35 cellular contexts compared by ENCODE assay signal in genomic region chr12:8785499-8785898, GRCh38. TPM values are rescaled to one million over a fixed set of nuclear protein-coding genes. Genes with fewer than 3 reads are reported as not detected.
"Had no signal": no experiment of that assay in that cellular context is flagged by ENCODE, and none has a peak within 500 bp of the region (broad histone marks: within the 10 kb centered on the region; RNA-seq: fewer than 3 reads in every experiment).

No MANE protein-coding gene starts in this region.

- H3K9ac ChIP-seq: neural progenitor cell, parathyroid adenoma had no signal

- H3K4me2 ChIP-seq: neural progenitor cell, smooth muscle cell had no signal

- H3K36me3 ChIP-seq: neural progenitor cell, neutrophil, ovary, transverse colon, vagina had no signal

- H3K27ac ChIP-seq: neural progenitor cell, neutrophil, ovary, parathyroid adenoma, psoas muscle, skin epidermis, spleen, suprapubic skin, testis, tibial artery, transverse colon, upper lobe of left lung, vagina had no signal

- H3K79me2 ChIP-seq: parathyroid adenoma had no signal

- H2AFZ ChIP-seq: neural progenitor cell, parathyroid adenoma had no signal

- H3K27me3 Mint-ChIP-seq: stimulated activated memory B cell treated with anti-CD40 and anti-IgM and Interleukin-4, amounts not matched to agents 10 μg/mL and 1 μg/mL and 100 μg/mL, for 72 hours; stimulated activated naive CD8-positive, alpha-beta T cell treated with anti-CD3 and anti-CD28 coated beads, Interleukin-15, amount 100 ng/mL, for 72 hours had no signal

- H3K27me3 ChIP-seq: neural progenitor cell, neutrophil, ovary, spleen, suprapubic skin, testis, tibial artery, transverse colon, upper lobe of left lung, vagina had no signal

- H3K9me3 Mint-ChIP-seq: naive thymus-derived CD4-positive, alpha-beta T cell; natural killer cell; stimulated activated memory B cell treated with anti-CD40 and anti-IgM and Interleukin-4, amounts not matched to agents 10 μg/mL and 1 μg/mL and 100 μg/mL, for 72 hours; stimulated activated naive CD8-positive, alpha-beta T cell treated with anti-CD3 and anti-CD28 coated beads, Interleukin-15, amount 100 ng/mL, for 72 hours had no signal

- H3K27ac Mint-ChIP-seq: naive thymus-derived CD4-positive, alpha-beta T cell; natural killer cell; nephron; neural progenitor cell; progenitor cell of endocrine pancreas; stimulated activated memory B cell treated with anti-CD40 and anti-IgM and Interleukin-4, amounts not matched to agents 10 μg/mL and 1 μg/mL and 100 μg/mL, for 72 hours; stimulated activated naive CD8-positive, alpha-beta T cell treated with anti-CD3 and anti-CD28 coated beads, Interleukin-15, amount 100 ng/mL, for 72 hours had no signal

- H3K9me3 ChIP-seq: neutrophil, ovary, psoas muscle, spleen, suprapubic skin, testis, tibial artery, transverse colon, upper lobe of left lung, vagina had no signal

- DNase-seq: naive thymus-derived CD4-positive, alpha-beta T cell; natural killer cell; nucleus accumbens; ovary; posterior cingulate gyrus; psoas muscle; right cardiac atrium; spleen; stimulated activated CD4-positive, alpha-beta T cell treated with anti-CD3 and anti-CD28 coated beads, Interleukin-12 subunit alpha, Interleukin-12 subunit beta, amount 100 ng/mL, for 4 hours; stimulated activated CD4-positive, alpha-beta T cell treated with anti-CD3 and anti-CD28 coated beads, Interleukin-1b, Interleukin-23, amount 100 ng/mL, for 48 hours; stimulated activated CD4-positive, alpha-beta T cell treated with anti-CD3 and anti-CD28 coated beads, Interleukin-4, amount 100 ng/mL, for 1 hour; stimulated activated CD4-positive, alpha-beta T cell treated with anti-CD3 and anti-CD28 coated beads, Interleukin-4, amount 100 ng/mL, for 4 hours; stimulated activated CD8-positive, alpha-beta memory T cell treated with anti-CD3 and anti-CD28 coated beads, Interleukin-4, amount 100 ng/mL, for 48 hours; stimulated activated naive CD4-positive, alpha-beta T cell; stimulated activated naive CD8-positive, alpha-beta T cell treated with anti-CD3 and anti-CD28 coated beads, Interleukin-15, amount 100 ng/mL, for 72 hours; stimulated activated naive CD8-positive, alpha-beta T cell treated with anti-CD3 and anti-CD28 coated beads, Interleukin-15, Interleukin-2, amounts not matched to agents 100 U/mL and 50 U/mL, for 24 hours; substantia nigra; testis; tibial artery; transverse colon; upper lobe of left lung had no signal

- ATAC-seq: naive thymus-derived CD4-positive, alpha-beta T cell; natural killer cell; psoas muscle; right cardiac atrium; sciatic nerve; stimulated activated memory B cell treated with anti-CD40 and anti-IgM and Interleukin-4, amounts not matched to agents 10 μg/mL and 1 μg/mL and 100 μg/mL, for 72 hours; stimulated activated naive CD8-positive, alpha-beta T cell treated with anti-CD3 and anti-CD28 coated beads, Interleukin-15, amount 100 ng/mL, for 72 hours; stimulated activated naive CD8-positive, alpha-beta T cell treated with anti-CD3 and anti-CD28 coated beads, Interleukin-15, Interleukin-2, amounts not matched to agents 100 U/mL and 50 U/mL, for 24 hours had no signal

- H3K4me1 ChIP-seq: neural progenitor cell, psoas muscle, spleen, vagina had no signal

- H3K4me3 ChIP-seq: neural progenitor cell, ovary, psoas muscle, skin epidermis, smooth muscle cell, spleen, suprapubic skin, testis, tibial artery, transverse colon, upper lobe of left lung, vagina had no signal

- H3K4me3 Mint-ChIP-seq: naive thymus-derived CD4-positive, alpha-beta T cell; natural killer cell; nephron; neural progenitor cell; stimulated activated memory B cell treated with anti-CD40 and anti-IgM and Interleukin-4, amounts not matched to agents 10 μg/mL and 1 μg/mL and 100 μg/mL, for 72 hours; stimulated activated naive CD8-positive, alpha-beta T cell treated with anti-CD3 and anti-CD28 coated beads, Interleukin-15, amount 100 ng/mL, for 72 hours had no signal

- H3K4me1 Mint-ChIP-seq: natural killer cell; neural progenitor cell; stimulated activated memory B cell treated with anti-CD40 and anti-IgM and Interleukin-4, amounts not matched to agents 10 μg/mL and 1 μg/mL and 100 μg/mL, for 72 hours; stimulated activated naive CD8-positive, alpha-beta T cell treated with anti-CD3 and anti-CD28 coated beads, Interleukin-15, amount 100 ng/mL, for 72 hours had no signal

RNA-seq across cellular contexts. Expression of gene A2ML1, which starts 36.9 kb away (rescaled TPM):
- total RNA-seq: naive thymus-derived CD4-positive, alpha-beta T cell; natural killer cell; omental fat pad; renal cortical epithelial cell; spleen; transverse colon had no signal
- polyA plus RNA-seq: naive thymus-derived CD4-positive, alpha-beta T cell; neural cell had no signal
